In the genomic region with DNA sequence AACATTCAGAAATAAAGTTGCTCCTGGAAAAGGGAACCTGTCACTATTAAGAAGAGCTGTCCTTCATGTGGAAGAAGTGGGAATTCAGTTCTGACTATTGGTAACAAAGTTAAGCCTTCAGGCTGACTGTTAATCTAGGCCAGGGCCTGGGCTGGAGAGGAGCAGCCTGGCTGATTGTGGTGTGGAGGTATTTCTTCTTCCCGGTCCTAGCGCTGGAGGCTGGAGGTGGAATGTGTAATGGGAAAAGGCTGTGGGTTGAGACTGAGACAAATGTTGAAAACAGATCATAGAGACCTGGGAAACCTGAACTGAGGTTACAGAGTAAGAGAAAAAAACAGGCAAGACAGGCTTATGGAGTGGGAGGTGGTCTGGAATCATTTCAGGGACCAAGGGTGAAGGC, we compare ENCODE assay signal across 12 cellular contexts. TPM values are rescaled to one million over a fixed set of nuclear protein-coding genes. Genes with fewer than 3 reads are reported as not detected.
DNase-seq lines count a peak whose midpoint lies in the region; ATAC-seq and TF ChIP-seq lines count a peak whose summit lies in the region.
"Had no signal": no experiment of that assay in that cellular context is flagged by ENCODE, and none has a peak within 500 bp of the region (broad histone marks: within the 10 kb centered on the region; RNA-seq: fewer than 3 reads in every experiment).

No MANE protein-coding gene starts in this region.

- WGBS in SK-N-SH (ENCODE audit: low lambda C conversion rate): 80% methylated on average over 2 of the region's 2 CpGs

- H3K9me2 ChIP-seq in SK-N-SH (no peaks in the 10 kb centered on the region), MM.1S (replicated peaks; ENCODE audit: insufficient read depth, low read length) (no peaks in the 10 kb centered on the region)

- H3K36me3 ChIP-seq in SK-N-SH (replicated peaks in 1 of 2; ENCODE audit: control insufficient read depth in 1 of 2, insufficient read depth in 2 of 2, low read length in 1 of 2) (no peaks in the 10 kb centered on the region), MM.1S (replicated peaks; ENCODE audit: insufficient read depth, low read length) (no peaks in the 10 kb centered on the region), osteoblast (ENCODE audit: insufficient read depth, low read length) (no peaks in the 10 kb centered on the region)
- H3K36me3 ChIP-seq: lower lobe of right lung had no signal

- no peak overlapping the region; the same call in 1 of the 2 replicates for H2AFZ ChIP-seq in SK-N-SH (ENCODE audit: low read depth)
- H2AFZ ChIP-seq in MM.1S (ENCODE audit: low read length): peak overlapping the region; percentile 55
- H2AFZ ChIP-seq in osteoblast (ENCODE audit: low read length): peak overlapping the region; percentile 35

- peaks cover 0 to 8% of the 10 kb centered on the region in 2 experiments; a peak in 3 of 4 replicates for H3K4me1 ChIP-seq in SK-N-SH (ENCODE audit: control insufficient read depth in 1 of 2, insufficient read depth in 2 of 2, low read depth in 1 of 2, low read length in 1 of 2)
- H3K4me1 ChIP-seq in MM.1S (ENCODE audit: low read length): peaks cover 26% of the 10 kb centered on the region
- H3K4me1 ChIP-seq in osteoblast (ENCODE audit: insufficient read depth, low read length): peaks cover 10% of the 10 kb centered on the region

- H3K4me2 ChIP-seq in SK-N-SH (no peak overlapping the region), MM.1S (ENCODE audit: low read depth, low read length) (peak overlapping the region; percentile 33; the same call in 1 of the 2 replicates), osteoblast (ENCODE audit: insufficient read depth, low read length) (no peak overlapping the region)

- no peak for TF ChIP-seq EP300 in SK-N-SH (IDR thresholded peaks at IDR 0.05; ENCODE audit: borderline replicate concordance in 1 of 2, low read depth in 1 of 2, low read length in 1 of 2)

- TF ChIP-seq CTCF in SK-N-SH (IDR thresholded peaks at IDR 0.05) (no peak), MM.1S (IDR thresholded peaks at IDR 0.05; ENCODE audit: low read length) (no peak), osteoblast (IDR thresholded peaks at IDR 0.05; ENCODE audit: extremely low read depth, low read depth, low read length) (no peak)

- POLR2A ChIA-PET in SK-N-SH (lab: Yijun Ruan, JAX): no interaction called here

- TF ChIP-seq RAD21 in SK-N-SH (IDR thresholded peaks at IDR 0.05; ENCODE audit: low read length): no peak

- intact Hi-C loops in cardiac septum (cut with DNase I): no loop called here

- CTCF ChIA-PET in SK-N-SH (lab: Yijun Ruan, JAX): no interaction called here

- H3K4me3 ChIP-seq in SK-N-SH (ENCODE audit: low read depth in 2 of 2, low read length in 1 of 2): no peak overlapping the region
- H3K4me3 ChIP-seq in MM.1S (ENCODE audit: low read length): no peak overlapping the region
- H3K4me3 ChIP-seq in osteoblast (ENCODE audit: insufficient read depth, low read length): no peak overlapping the region
- H3K4me3 ChIP-seq: lower lobe of right lung, testis had no signal

- H3K27ac ChIP-seq in SK-N-SH (ENCODE audit: low read depth in 2 of 2, low read length in 1 of 2) (no peak overlapping the region), MM.1S (ENCODE audit: low read length) (peak overlapping the region; percentile 40; the same call in 1 of the 2 replicates), osteoblast (ENCODE audit: low read depth, low read length) (no peak overlapping the region)
- H3K27ac ChIP-seq: lower lobe of right lung, testis had no signal

- H3F3A ChIP-seq in SK-N-SH (replicated peaks; ENCODE audit: insufficient read depth) (peaks cover 14% of the 10 kb centered on the region), MM.1S (ENCODE audit: insufficient read depth, low read length) (0 out of 2 replicates have a peak, but pooled peaks cover 5% of the 10 kb centered on the region)

- ATAC-seq in SK-N-SH treated with all-trans-retinoic acid at 6 μM for 48 hours (peak; percentile 45; the same call in 2 of the 3 replicates), GM18861 (IDR thresholded peaks at IDR 0.05; ENCODE audit: unreplicated experiment) (no peak)
- ATAC-seq: lower lobe of right lung had no signal

- H4K20me1 ChIP-seq in SK-N-SH (ENCODE audit: insufficient read depth) (no peaks in the 10 kb centered on the region), MM.1S (ENCODE audit: insufficient read depth, low read length) (no peaks in the 10 kb centered on the region), osteoblast (ENCODE audit: insufficient read depth, low read length) (no peaks in the 10 kb centered on the region)

- DNase-seq in SK-N-SH (no peak), MM.1S (no peak), dermis blood vessel endothelial cell (peak; percentile 38), osteoblast (ENCODE audit: insufficient read length, low spot score, missing footprints) (no peak), cardiac septum (ENCODE audit: low spot score) (no peak)
- DNase-seq in stimulated activated CD4-positive, alpha-beta T cell treated with anti-CD3 and anti-CD28 coated beads, Interleukin-2, amount 100 ng/mL, for 24 hours: no peak
- DNase-seq: lower lobe of right lung, NCI-H2171, RPMI8226, testis had no signal

- no peaks in the 10 kb centered on the region for H3K27me3 ChIP-seq in SK-N-SH (ENCODE audit: insufficient read depth)
- no peaks in the 10 kb centered on the region for H3K27me3 ChIP-seq in MM.1S (replicated peaks; ENCODE audit: insufficient read depth, low read length)
- H3K27me3 ChIP-seq in osteoblast (ENCODE audit: insufficient read depth, low read length): no peaks in the 10 kb centered on the region
- H3K27me3 ChIP-seq: testis had no signal

- no peak overlapping the region for H3K9ac ChIP-seq in SK-N-SH
- H3K9ac ChIP-seq in MM.1S (ENCODE audit: low read length): no peak overlapping the region

- H3K79me2 ChIP-seq in SK-N-SH (ENCODE audit: insufficient read depth): no peaks in the 10 kb centered on the region
- no peaks in the 10 kb centered on the region for H3K79me2 ChIP-seq in MM.1S (ENCODE audit: low read length)
- no peaks in the 10 kb centered on the region for H3K79me2 ChIP-seq in osteoblast (ENCODE audit: insufficient read depth, low read length)

- H3K9me3 ChIP-seq in SK-N-SH (no peaks in the 10 kb centered on the region), MM.1S (replicated peaks; ENCODE audit: insufficient read depth, low read length) (no peaks in the 10 kb centered on the region), osteoblast (ENCODE audit: low read depth, low read length) (no peaks in the 10 kb centered on the region)
- H3K9me3 ChIP-seq: testis had no signal

TF ChIP-seq in SK-N-SH treated with all-trans-retinoic acid at 6 μM for 48 hours, 23 proteins besides CTCF, POLR2A, EP300 and RAD21 (continues in another document):
- TF ChIP-seq, protein P1, sequence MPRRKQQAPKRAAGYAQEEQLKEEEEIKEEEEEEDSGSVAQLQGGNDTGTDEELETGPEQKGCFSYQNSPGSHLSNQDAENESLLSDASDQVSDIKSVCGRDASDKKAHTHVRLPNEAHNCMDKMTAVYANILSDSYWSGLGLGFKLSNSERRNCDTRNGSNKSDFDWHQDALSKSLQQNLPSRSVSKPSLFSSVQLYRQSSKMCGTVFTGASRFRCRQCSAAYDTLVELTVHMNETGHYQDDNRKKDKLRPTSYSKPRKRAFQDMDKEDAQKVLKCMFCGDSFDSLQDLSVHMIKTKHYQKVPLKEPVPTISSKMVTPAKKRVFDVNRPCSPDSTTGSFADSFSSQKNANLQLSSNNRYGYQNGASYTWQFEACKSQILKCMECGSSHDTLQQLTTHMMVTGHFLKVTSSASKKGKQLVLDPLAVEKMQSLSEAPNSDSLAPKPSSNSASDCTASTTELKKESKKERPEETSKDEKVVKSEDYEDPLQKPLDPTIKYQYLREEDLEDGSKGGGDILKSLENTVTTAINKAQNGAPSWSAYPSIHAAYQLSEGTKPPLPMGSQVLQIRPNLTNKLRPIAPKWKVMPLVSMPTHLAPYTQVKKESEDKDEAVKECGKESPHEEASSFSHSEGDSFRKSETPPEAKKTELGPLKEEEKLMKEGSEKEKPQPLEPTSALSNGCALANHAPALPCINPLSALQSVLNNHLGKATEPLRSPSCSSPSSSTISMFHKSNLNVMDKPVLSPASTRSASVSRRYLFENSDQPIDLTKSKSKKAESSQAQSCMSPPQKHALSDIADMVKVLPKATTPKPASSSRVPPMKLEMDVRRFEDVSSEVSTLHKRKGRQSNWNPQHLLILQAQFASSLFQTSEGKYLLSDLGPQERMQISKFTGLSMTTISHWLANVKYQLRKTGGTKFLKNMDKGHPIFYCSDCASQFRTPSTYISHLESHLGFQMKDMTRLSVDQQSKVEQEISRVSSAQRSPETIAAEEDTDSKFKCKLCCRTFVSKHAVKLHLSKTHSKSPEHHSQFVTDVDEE (CRISPR knock-in tag; IDR thresholded peaks at IDR 0.05): no peak
- no peak for TF ChIP-seq ZNF565 (CRISPR knock-in tag; conservative IDR thresholded peaks at IDR 0.05; ENCODE audit: low read depth)

TF ChIP-seq in SK-N-SH, 30 proteins besides CTCF, POLR2A, EP300 and RAD21 (continues in another document):
- no peak for TF ChIP-seq CHD2 (IDR thresholded peaks at IDR 0.05; ENCODE audit: low read length, partially characterized antibody)
- no peak for TF ChIP-seq NFIC (IDR thresholded peaks at IDR 0.05; ENCODE audit: borderline replicate concordance)
- TF ChIP-seq TCF12 (IDR thresholded peaks at IDR 0.05): no peak
- TF ChIP-seq POLR2AphosphoS5 (IDR thresholded peaks at IDR 0.05; ENCODE audit: low read depth, low read length): no peak
- TF ChIP-seq, protein P2, sequence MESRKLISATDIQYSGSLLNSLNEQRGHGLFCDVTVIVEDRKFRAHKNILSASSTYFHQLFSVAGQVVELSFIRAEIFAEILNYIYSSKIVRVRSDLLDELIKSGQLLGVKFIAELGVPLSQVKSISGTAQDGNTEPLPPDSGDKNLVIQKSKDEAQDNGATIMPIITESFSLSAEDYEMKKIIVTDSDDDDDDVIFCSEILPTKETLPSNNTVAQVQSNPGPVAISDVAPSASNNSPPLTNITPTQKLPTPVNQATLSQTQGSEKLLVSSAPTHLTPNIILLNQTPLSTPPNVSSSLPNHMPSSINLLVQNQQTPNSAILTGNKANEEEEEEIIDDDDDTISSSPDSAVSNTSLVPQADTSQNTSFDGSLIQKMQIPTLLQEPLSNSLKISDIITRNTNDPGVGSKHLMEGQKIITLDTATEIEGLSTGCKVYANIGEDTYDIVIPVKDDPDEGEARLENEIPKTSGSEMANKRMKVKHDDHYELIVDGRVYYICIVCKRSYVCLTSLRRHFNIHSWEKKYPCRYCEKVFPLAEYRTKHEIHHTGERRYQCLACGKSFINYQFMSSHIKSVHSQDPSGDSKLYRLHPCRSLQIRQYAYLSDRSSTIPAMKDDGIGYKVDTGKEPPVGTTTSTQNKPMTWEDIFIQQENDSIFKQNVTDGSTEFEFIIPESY (IDR thresholded peaks at IDR 0.05; ENCODE audit: borderline replicate concordance, low read depth): no peak
- TF ChIP-seq SIN3A (IDR thresholded peaks at IDR 0.05; ENCODE audit: borderline replicate concordance, low read depth, low read length): no peak

RNA-seq across cellular contexts. Expression of a gene that starts 23.8 kb away (rescaled TPM):
- polyA plus RNA-seq in SK-N-SH (2012; rRNA removed): 29.5 and 32.3 TPM in 2 replicates
- polyA plus RNA-seq in SK-N-SH (2012; cell fraction: cytosol; rRNA removed): 27.5 and 29.2 TPM in 2 replicates
- polyA plus RNA-seq in SK-N-SH (2012; cell fraction: nucleus; rRNA removed): 33.0 and 35.2 TPM in 2 replicates
- total RNA-seq in dermis blood vessel endothelial cell: 134 and 145 TPM in 2 replicates
- total RNA-seq in osteoblast: 65.4 and 67.3 TPM in 2 replicates
- total RNA-seq in cardiac septum: 11.4 TPM
